ENCODE assay signal across 1 cellular context in genomic region chr9:131712151-131712716, GRCh38.
TF ChIP-seq lines count a peak whose summit lies in the region.

No MANE protein-coding gene starts in this region.

TF ChIP-seq in H1, 55 proteins besides CTCF, POLR2A, EP300 and RAD21:
- TF ChIP-seq TBP (IDR thresholded peaks at IDR 0.05; ENCODE audit: low read depth, low read length) (no peak), CHD2 (IDR thresholded peaks at IDR 0.05; ENCODE audit: low read length) (no peak), GTF2F1 (IDR thresholded peaks at IDR 0.05; ENCODE audit: borderline replicate concordance, low read depth, low read length) (no peak), SUZ12 (IDR thresholded peaks at IDR 0.05; ENCODE audit: low read length) (no peak), TEAD4 (IDR thresholded peaks at IDR 0.05; ENCODE audit: low read depth, low read length) (no peak), POLR2AphosphoS5 (IDR thresholded peaks at IDR 0.05; ENCODE audit: low read depth, low read length) (no peak), SRF (IDR thresholded peaks at IDR 0.05; ENCODE audit: low read depth, low read length) (no peak), ATF2 (IDR thresholded peaks at IDR 0.05; ENCODE audit: low read length) (no peak), E2F6 (IDR thresholded peaks at IDR 0.05) (no peak)
